ENCODE assay signal across 9 cellular contexts in the genomic region with DNA sequence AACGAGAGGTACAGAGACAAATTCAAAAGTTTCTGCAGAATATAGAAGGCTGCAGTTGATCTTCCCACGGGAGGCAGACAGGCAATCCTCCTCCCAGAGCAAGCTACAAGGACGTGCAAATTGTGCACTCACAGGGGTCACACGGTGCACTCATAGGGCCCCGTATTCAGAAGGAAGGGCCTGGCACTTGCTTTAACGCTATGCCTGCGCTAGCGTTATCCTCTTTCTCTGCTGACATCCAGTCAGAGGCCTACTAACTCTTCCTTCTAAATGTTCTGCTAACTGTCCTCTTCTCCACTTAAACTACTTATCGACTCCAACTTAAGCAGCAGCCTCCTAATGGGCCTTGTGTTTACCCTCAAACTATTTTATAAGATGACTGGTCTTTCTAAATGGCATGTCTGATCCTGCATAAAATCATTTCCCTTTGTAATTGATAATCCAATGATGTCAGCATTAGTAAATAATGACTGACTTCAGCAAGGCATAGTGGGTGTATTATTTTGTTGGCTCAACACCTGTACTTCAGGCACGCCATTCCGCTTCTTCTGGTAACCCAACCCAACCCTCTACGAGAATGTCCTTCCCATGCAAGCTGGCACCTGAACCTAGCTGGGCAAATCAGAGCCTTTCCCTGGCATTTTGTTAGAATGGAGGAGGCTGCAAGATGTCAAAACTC. TPM values are rescaled to one million over a fixed set of nuclear protein-coding genes. Genes with fewer than 3 reads are reported as not detected.
A peak's percentile ranks its signal among the peaks of the same experiment; 100 is the strongest.
DNase-seq lines count a peak whose midpoint lies in the region; ATAC-seq and TF ChIP-seq lines count a peak whose summit lies in the region.
"Had no signal": no experiment of that assay in that cellular context is flagged by ENCODE, and none has a peak within 500 bp of the region (broad histone marks: within the 10 kb centered on the region; RNA-seq: fewer than 3 reads in every experiment).

No MANE protein-coding gene starts in this region.

- H3K4me3 ChIP-seq in lung (peak overlapping the region; percentile 69), upper lobe of right lung (peak overlapping the region; percentile 86)

- no peak for ATAC-seq in activated T-cell treated with anti-CD3 and anti-CD28 coated beads, Interleukin-2, amount 50 U/mL, for 72 hours (replicated peaks in 1 of 2)
- ATAC-seq in lung (ENCODE audit: insufficient read depth, low FRiP score) = no peak
- ATAC-seq in upper lobe of right lung = no peak
- ATAC-seq in GM18520 (IDR thresholded peaks at IDR 0.05; ENCODE audit: unreplicated experiment) = no peak

- H3K27me3 ChIP-seq in lung (ENCODE audit: control insufficient read depth, insufficient read depth) (no peaks in the 10 kb centered on the region), upper lobe of right lung (no peaks in the 10 kb centered on the region)

- peak overlapping the region; percentile 57 to 99 for H3K4me3 Mint-ChIP-seq in activated T-cell treated with anti-CD3 and anti-CD28 coated beads, Interleukin-2, amount 50 U/mL, for 72 hours
- peak overlapping the region; percentile 91 for H3K4me3 Mint-ChIP-seq in MCF 10A (ENCODE audit: unreplicated experiment)

- H3K36me3 ChIP-seq in lung (ENCODE audit: control insufficient read depth in 2 of 2, insufficient read depth in 2 of 2, low read length in 2 of 2) (peaks cover 0 to 1% of the 10 kb centered on the region in 2 donors), upper lobe of right lung (no peaks in the 10 kb centered on the region)

- H3K27ac Mint-ChIP-seq in activated T-cell treated with anti-CD3 and anti-CD28 coated beads, Interleukin-2, amount 50 U/mL, for 72 hours = no peak overlapping the region
- peak overlapping the region; percentile 93 for H3K27ac Mint-ChIP-seq in MCF 10A (ENCODE audit: low read depth, unreplicated experiment)

- no peaks in the 10 kb centered on the region for H3K9me3 ChIP-seq in lung (ENCODE audit: control insufficient read depth in 2 of 2, insufficient read depth in 1 of 2, low read length in 1 of 2)
- no peaks in the 10 kb centered on the region for H3K9me3 ChIP-seq in upper lobe of right lung

- H3K27me3 Mint-ChIP-seq in activated T-cell treated with anti-CD3 and anti-CD28 coated beads, Interleukin-2, amount 50 U/mL, for 72 hours (ENCODE audit: low read depth) = no peaks in the 10 kb centered on the region
- no peaks in the 10 kb centered on the region for H3K27me3 Mint-ChIP-seq in MCF 10A (ENCODE audit: insufficient read depth, unreplicated experiment)

- H3K27ac ChIP-seq in lung (ENCODE audit: low read depth in 1 of 2, low read length in 1 of 2) = peak overlapping the region; percentile 87 to 88
- peak overlapping the region; percentile 100 for H3K27ac ChIP-seq in upper lobe of right lung

- POLR2A ChIA-PET in MCF 10A (lab: Yijun Ruan, JAX) = interaction anchor here (0.7 to 18.8 kb wide), 37 partner anchors 8 to 891 kb away, joined by 3 to 651 read pairs (median 6); a partner anchor contains a TSS

- TF ChIP-seq CTCF in MCF 10A (IDR thresholded peaks at IDR 0.05; ENCODE audit: unreplicated experiment) = no peak
- no peak for TF ChIP-seq CTCF in lung (IDR thresholded peaks at IDR 0.05; ENCODE audit: control extremely low read depth, extremely low read depth)
- no peak for TF ChIP-seq CTCF in upper lobe of right lung (IDR thresholded peaks at IDR 0.05)

- H3K4me1 ChIP-seq in lung (ENCODE audit: control insufficient read depth in 2 of 2, insufficient read depth in 2 of 2, low read length in 2 of 2) (peaks cover 15 to 23% of the 10 kb centered on the region in 2 donors), upper lobe of right lung (peaks cover 67% of the 10 kb centered on the region)

- H3K4me1 Mint-ChIP-seq in activated T-cell treated with anti-CD3 and anti-CD28 coated beads, Interleukin-2, amount 50 U/mL, for 72 hours (ENCODE audit: low read depth) = peaks cover 62% of the 10 kb centered on the region
- H3K4me1 Mint-ChIP-seq in MCF 10A (ENCODE audit: insufficient read depth, unreplicated experiment) = peaks cover 40% of the 10 kb centered on the region

- no peaks in the 10 kb centered on the region for H3K9me3 Mint-ChIP-seq in activated T-cell treated with anti-CD3 and anti-CD28 coated beads, Interleukin-2, amount 50 U/mL, for 72 hours
- H3K9me3 Mint-ChIP-seq in MCF 10A (ENCODE audit: unreplicated experiment) = no peaks in the 10 kb centered on the region

- H3K36me3 Mint-ChIP-seq in activated T-cell treated with anti-CD3 and anti-CD28 coated beads, Interleukin-2, amount 50 U/mL, for 72 hours (ENCODE audit: insufficient read depth in 2 of 2) = peaks cover 8 to 12% of the 10 kb centered on the region in 2 donors
- peaks cover 53% of the 10 kb centered on the region for H3K36me3 Mint-ChIP-seq in MCF 10A (ENCODE audit: insufficient read depth, unreplicated experiment)

- WGBS in lung, 2 donors = 33 to 59% methylated on average over 12 of the region's 12 CpGs

- CTCF ChIA-PET in MCF 10A (lab: Yijun Ruan, JAX) = interaction anchor here (0.8 to 1.4 kb wide), 8 partner anchors 15 to 98 kb away, joined by 3 to 9 read pairs (median 4); no protein-coding TSS in a partner anchor

- no TSS peak for BruUV-seq in MCF 10A (replicated peaks; lab: Mats Ljungman, UMichigan)

- no peak for DNase-seq in activated T-cell treated with anti-CD3 and anti-CD28 coated beads, Interleukin-2, amount 50 U/mL, for 72 hours
- no peak for DNase-seq in activated T-cell treated with anti-CD3 and anti-CD28 coated beads for 4 hours
- peak; percentile 74 for DNase-seq in MCF 10A (ENCODE audit: unreplicated experiment)
- no peak for DNase-seq in lung (ENCODE audit: low spot score)
- no peak for DNase-seq in upper lobe of right lung
- DNase-seq in retina = no peak
- DNase-seq in superior temporal gyrus (ENCODE audit: extremely low spot score) = no peak
- DNase-seq: COR-L47 had no signal

- intact Hi-C loops in MCF 10A (cut with micrococcal nuclease) = loop anchor here (5.0 kb wide), 3 partner anchors 45 to 95 kb away; no protein-coding TSS in a partner anchor
- intact Hi-C loops in upper lobe of right lung (cut with DNase I) = no loop called here

RNA-seq across cellular contexts. Expression of a gene that starts 2.2 kb away (rescaled TPM):
- total RNA-seq in activated T-cell treated with anti-CD3 and anti-CD28 coated beads, Interleukin-2, amount 50 U/mL, for 72 hours = 10 to 100 TPM; 51.0 to 54.3 TPM
- total RNA-seq in MCF 10A (2022) (57.9 and 58.4 TPM in 2 replicates), lung (100 to 1,000 TPM; 134 to 165 TPM), upper lobe of right lung (239 TPM)
- polyA plus RNA-seq in lung = 100 to 1,000 TPM; 108 to 327 TPM

RNA-seq across cellular contexts. Expression of a gene that starts 43.6 kb away (rescaled TPM):
- not detected for total RNA-seq in activated T-cell treated with anti-CD3 and anti-CD28 coated beads, Interleukin-2, amount 50 U/mL, for 72 hours
- not detected in 2 replicates for total RNA-seq in MCF 10A (2022)
- under 1 TPM in 1 of 2 donors, not detected in 1; 0.20 TPM for total RNA-seq in lung
- under 1 TPM in 1 of 2 donors, not detected in 1; 0.02 TPM for polyA plus RNA-seq in lung
- total RNA-seq in upper lobe of right lung = not detected
